ENCODE assay signal across 12 cellular contexts in the genomic region with DNA sequence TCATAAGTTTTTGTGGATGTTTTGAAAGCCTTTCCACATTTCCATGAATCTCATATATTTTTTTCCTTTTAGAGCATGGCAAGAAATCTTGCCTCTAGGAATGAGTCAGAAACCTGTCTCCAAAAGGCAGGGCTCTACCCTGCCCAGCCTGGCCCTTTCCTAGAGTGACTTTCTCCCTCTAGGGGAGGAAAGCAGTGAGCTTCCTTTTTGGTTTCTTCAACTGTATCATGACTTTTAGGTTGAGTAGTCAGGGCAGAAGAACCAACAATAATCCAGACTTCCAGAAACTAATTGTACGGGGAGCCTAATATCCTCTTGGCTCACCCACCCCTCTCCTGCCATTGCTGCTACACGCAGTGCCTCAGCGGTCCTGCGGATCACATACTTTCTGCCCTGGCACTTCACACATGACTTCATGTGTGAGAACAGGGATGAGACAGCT.
DNase-seq lines count a peak whose midpoint lies in the region; ATAC-seq and TF ChIP-seq lines count a peak whose summit lies in the region.
"Had no signal": no experiment of that assay in that cellular context is flagged by ENCODE, and none has a peak within 500 bp of the region (broad histone marks: within the 10 kb centered on the region; RNA-seq: fewer than 3 reads in every experiment).

No MANE protein-coding gene starts in this region.

- no peak overlapping the region for H3K4me3 Mint-ChIP-seq in MCF 10A (ENCODE audit: unreplicated experiment)
- H3K4me3 Mint-ChIP-seq in natural killer cell = no peak overlapping the region
- H3K4me3 Mint-ChIP-seq: naive B cell had no signal

- H3K36me3 Mint-ChIP-seq in MCF 10A (ENCODE audit: insufficient read depth, unreplicated experiment) (no peaks in the 10 kb centered on the region), natural killer cell (no peaks in the 10 kb centered on the region)
- H3K36me3 Mint-ChIP-seq: naive B cell had no signal

- H3K4me1 ChIP-seq in breast epithelium (no peaks in the 10 kb centered on the region), uterus (peaks cover 0 to 4% of the 10 kb centered on the region in 2 donors)

- POLR2A ChIA-PET in MCF 10A (lab: Yijun Ruan, JAX) = interaction anchor here (1.0 to 2.2 kb wide), 5 partner anchors 14 to 275 kb away, joined by 3 to 7 read pairs (median 4); no protein-coding TSS in a partner anchor

- DNase-seq in MCF 10A (ENCODE audit: unreplicated experiment) (peak; percentile 77), breast epithelium (ENCODE audit: low spot score in 2 of 2) (no peak), kidney epithelial cell (ENCODE audit: low read depth) (peak; percentile 60), uterus (peak in 1 of 2 donors; percentile 32), C1 segment of cervical spinal cord (lab: John Stamatoyannopoulos, UW) (no peak), nucleus accumbens (lab: John Stamatoyannopoulos, UW) (no peak), natural killer cell (no peak)
- DNase-seq: anterior cingulate cortex, GDM1, naive B cell, NCI-H146 had no signal

- H3K9me3 Mint-ChIP-seq in MCF 10A (ENCODE audit: unreplicated experiment) = no peaks in the 10 kb centered on the region
- no peaks in the 10 kb centered on the region for H3K9me3 Mint-ChIP-seq in natural killer cell
- H3K9me3 Mint-ChIP-seq: naive B cell had no signal

- CTCF ChIA-PET in MCF 10A (lab: Yijun Ruan, JAX) = interaction anchor here (0.6 to 2.0 kb wide), 11 partner anchors 10 to 781 kb away, joined by 3 to 13 read pairs (median 4); no protein-coding TSS in a partner anchor

- H3K9me3 ChIP-seq in breast epithelium = no peaks in the 10 kb centered on the region
- no peaks in the 10 kb centered on the region for H3K9me3 ChIP-seq in uterus

- H3K27me3 Mint-ChIP-seq in MCF 10A (ENCODE audit: insufficient read depth, unreplicated experiment) (no peaks in the 10 kb centered on the region), natural killer cell (ENCODE audit: low read depth in 2 of 2) (peaks cover 13 to 16% of the 10 kb centered on the region in 2 donors)

- H3K4me1 Mint-ChIP-seq in MCF 10A (ENCODE audit: insufficient read depth, unreplicated experiment) = peaks cover 5% of the 10 kb centered on the region
- H3K4me1 Mint-ChIP-seq in natural killer cell = no peaks in the 10 kb centered on the region
- H3K4me1 Mint-ChIP-seq: naive B cell had no signal

- H3K4me3 ChIP-seq in breast epithelium (no peak overlapping the region), kidney epithelial cell (ENCODE audit: low read depth, low read length) (no peak overlapping the region), uterus (no peak overlapping the region)

- no TSS peak for BruUV-seq in MCF 10A (replicated peaks; lab: Mats Ljungman, UMichigan)

- TF ChIP-seq POLR2A in breast epithelium (IDR thresholded peaks at IDR 0.05) (no peak), uterus (IDR thresholded peaks at IDR 0.05) (no peak)

- no peak for ATAC-seq in natural killer cell

- intact Hi-C loops in MCF 10A (cut with micrococcal nuclease) (loop anchor here (5.0 to 10.0 kb wide), 3 partner anchors 76 to 198 kb away; a partner anchor contains a TSS), breast epithelium (cut with DNase I; ENCODE audit: low total_unique reads) (no loop called here), uterus (cut with DNase I; ENCODE audit: low total_unique reads) (no loop called here), natural killer cell (cut with micrococcal nuclease) (no loop called here)

- H3K27ac ChIP-seq in breast epithelium = no peak overlapping the region
- H3K27ac ChIP-seq in VCaP = peak overlapping the region; percentile 41
- peak overlapping the region; percentile 54 to 62 for H3K27ac ChIP-seq in uterus

- TF ChIP-seq CTCF in MCF 10A (IDR thresholded peaks at IDR 0.05; ENCODE audit: unreplicated experiment) (peak; percentile 30), breast epithelium (IDR thresholded peaks at IDR 0.05) (no peak), VCaP (conservative IDR thresholded peaks at IDR 0.05) (no peak; the same call in 1 of the 2 replicates), kidney epithelial cell (IDR thresholded peaks at IDR 0.05; ENCODE audit: insufficient read depth, low read length, poor library complexity, severe bottlenecking) (peak; percentile 44), uterus (IDR thresholded peaks at IDR 0.05) (peak in 2 of 4 experiments; percentile 35 to 37), natural killer cell (IDR thresholded peaks at IDR 0.05) (no peak)

- no peaks in the 10 kb centered on the region for H3K36me3 ChIP-seq in breast epithelium
- H3K36me3 ChIP-seq in kidney epithelial cell (ENCODE audit: control insufficient read depth, insufficient read depth, low read length) = no peaks in the 10 kb centered on the region
- no peaks in the 10 kb centered on the region for H3K36me3 ChIP-seq in uterus

- H3K27ac Mint-ChIP-seq in MCF 10A (ENCODE audit: low read depth, unreplicated experiment) (peak overlapping the region; percentile 59), natural killer cell (no peak overlapping the region)

- H3K27me3 ChIP-seq in breast epithelium (no peaks in the 10 kb centered on the region), kidney epithelial cell (ENCODE audit: control insufficient read depth, insufficient read depth, low read length) (no peaks in the 10 kb centered on the region), uterus (no peaks in the 10 kb centered on the region)

Comparison
In these comparisons a context has a peak if more than half of its experiments do, and no peak if none do; other contexts are left out.
1. DNase-seq: peak in MCF 10A (single experiment) and kidney epithelial cell (single experiment); none in breast epithelium (0 of 2), C1 segment of cervical spinal cord (0 of 14), nucleus accumbens (0 of 56) and natural killer cell (single experiment).
2. CTCF ChIP-seq: peak in MCF 10A (single experiment) and kidney epithelial cell (single experiment); none in breast epithelium (0 of 3), VCaP (single experiment) and natural killer cell (single experiment).
3. H3K27ac ChIP-seq: peak in VCaP (single experiment) and uterus (2 of 2); none in breast epithelium (0 of 2).